Comparison of ENCODE assay signal across 11 cellular contexts in genomic region chr9:122835313-122835731, GRCh38. TPM values are rescaled to one million over a fixed set of nuclear protein-coding genes. Genes with fewer than 3 reads are reported as not detected.
A peak's percentile ranks its signal among the peaks of the same experiment; 100 is the strongest.
DNase-seq lines count a peak whose midpoint lies in the region; ATAC-seq and TF ChIP-seq lines count a peak whose summit lies in the region.
"Had no signal": no experiment of that assay in that cellular context is flagged by ENCODE, and none has a peak within 500 bp of the region (broad histone marks: within the 10 kb centered on the region; RNA-seq: fewer than 3 reads in every experiment).

No MANE protein-coding gene starts in this region.

- CTCF ChIA-PET in WTC11 (lab: Charles Lee): interaction anchor here (0.6 to 1.6 kb wide), 7 partner anchors 78 to 710 kb away, joined by 3 to 10 read pairs (median 4); partner anchors contain the start of gene ZBTB6

- peaks cover 16% of the 10 kb centered on the region for H3K4me1 ChIP-seq in BLaER1
- H3K4me1 ChIP-seq in ascending aorta: no peaks in the 10 kb centered on the region
- no peaks in the 10 kb centered on the region for H3K4me1 ChIP-seq in gastroesophageal sphincter
- H3K4me1 ChIP-seq in psoas muscle: no peaks in the 10 kb centered on the region
- H3K4me1 ChIP-seq: adrenal gland had no signal

- no peaks in the 10 kb centered on the region for H3K36me3 Mint-ChIP-seq in WTC11

- H4K20me1 ChIP-seq in BLaER1: no peaks in the 10 kb centered on the region

- H3K36me3 ChIP-seq in BLaER1 (no peaks in the 10 kb centered on the region), ascending aorta (no peaks in the 10 kb centered on the region), gastroesophageal sphincter (no peaks in the 10 kb centered on the region), psoas muscle (ENCODE audit: insufficient read depth in 1 of 2, low read depth in 1 of 2) (no peaks in the 10 kb centered on the region)
- H3K36me3 ChIP-seq: adrenal gland had no signal

- peaks cover 10% of the 10 kb centered on the region for H3K4me1 Mint-ChIP-seq in WTC11
- H3K4me1 Mint-ChIP-seq: nephron had no signal

- H3K27ac Mint-ChIP-seq in WTC11: peak overlapping the region; percentile 28; the same call in 1 of the 2 replicates
- H3K27ac Mint-ChIP-seq: nephron had no signal

- peaks cover 18% of the 10 kb centered on the region for H3K9me3 Mint-ChIP-seq in WTC11

- H3K4me3 Mint-ChIP-seq in WTC11: no peak overlapping the region
- H3K4me3 Mint-ChIP-seq: nephron had no signal

- H3K9me3 ChIP-seq in BLaER1 (no peaks in the 10 kb centered on the region), ascending aorta (no peaks in the 10 kb centered on the region), gastroesophageal sphincter (no peaks in the 10 kb centered on the region), psoas muscle (no peaks in the 10 kb centered on the region)
- H3K9me3 ChIP-seq: adrenal gland had no signal

- POLR2A ChIA-PET in WTC11 (lab: Charles Lee): no interaction called here

- TF ChIP-seq POLR2A in gastroesophageal sphincter (IDR thresholded peaks at IDR 0.05): no peak

- peaks cover 5% of the 10 kb centered on the region; the same call in 1 of the 2 replicates for H3K27me3 Mint-ChIP-seq in WTC11 (ENCODE audit: low read depth)

- no peak for TF ChIP-seq CTCF in WTC11 (IDR thresholded peaks at IDR 0.05)
- peak; percentile 2 for TF ChIP-seq CTCF in fibroblast of mammary gland (conservative IDR thresholded peaks at IDR 0.05; ENCODE audit: control insufficient read depth, insufficient read depth, low read depth, low read length)
- TF ChIP-seq CTCF in ascending aorta (IDR thresholded peaks at IDR 0.05): no peak
- TF ChIP-seq CTCF in gastroesophageal sphincter (IDR thresholded peaks at IDR 0.05): no peak
- no peak for TF ChIP-seq CTCF in psoas muscle (IDR thresholded peaks at IDR 0.05)

- H3K4me2 ChIP-seq in BLaER1: peak overlapping the region; percentile 91

- TF ChIP-seq EP300 in gastroesophageal sphincter (IDR thresholded peaks at IDR 0.05): no peak

- WGBS in gastroesophageal sphincter (ENCODE audit: low coverage in 1 of 2), 2 donors: 49% methylated on average over 4 of the region's 4 CpGs; no CpG with 5 or more reads in 1 of the 2 donors
- WGBS in psoas muscle, 3 donors: 51 to 56% (median 53%) methylated on average over 4 of the region's 4 CpGs

- H3K27me3 ChIP-seq in BLaER1: no peaks in the 10 kb centered on the region
- H3K27me3 ChIP-seq in ascending aorta: no peaks in the 10 kb centered on the region
- no peaks in the 10 kb centered on the region for H3K27me3 ChIP-seq in gastroesophageal sphincter
- no peaks in the 10 kb centered on the region for H3K27me3 ChIP-seq in psoas muscle (ENCODE audit: insufficient read depth in 3 of 3, low read length in 2 of 3)
- H3K27me3 ChIP-seq: adrenal gland had no signal

- peak overlapping the region; percentile 55 for H3K9ac ChIP-seq in BLaER1

- intact Hi-C loops in ascending aorta (cut with DNase I): no loop called here
- intact Hi-C loops in psoas muscle (cut with DNase I): no loop called here

- no peak for DNase-seq in WTC11 (ENCODE audit: low spot score)
- DNase-seq in fibroblast of mammary gland (ENCODE audit: low read depth): no peak
- DNase-seq in ascending aorta (ENCODE audit: low spot score in 2 of 2): no peak
- no peak for DNase-seq in psoas muscle
- DNase-seq: adrenal gland had no signal

- H3K4me3 ChIP-seq in BLaER1: peak overlapping the region; percentile 46; the same call in 1 of the 2 replicates
- no peak overlapping the region for H3K4me3 ChIP-seq in fibroblast of mammary gland (ENCODE audit: control insufficient read depth, low read depth, low read length)
- H3K4me3 ChIP-seq in ascending aorta: no peak overlapping the region
- H3K4me3 ChIP-seq in gastroesophageal sphincter: no peak overlapping the region
- no peak overlapping the region for H3K4me3 ChIP-seq in psoas muscle
- H3K4me3 ChIP-seq: adrenal gland had no signal

- H3K27ac ChIP-seq in BLaER1: peak overlapping the region; percentile 75
- H3K27ac ChIP-seq in ascending aorta: no peak overlapping the region
- H3K27ac ChIP-seq in gastroesophageal sphincter: no peak overlapping the region
- H3K27ac ChIP-seq in psoas muscle: no peak overlapping the region
- H3K27ac ChIP-seq: adrenal gland had no signal

- ATAC-seq in GM19324 (IDR thresholded peaks at IDR 0.05; ENCODE audit: low FRiP score, unreplicated experiment) (peak; percentile 41), WTC11 (peak; percentile 93), gastroesophageal sphincter (no peak), HG03280 (IDR thresholded peaks at IDR 0.05; ENCODE audit: unreplicated experiment) (no peak), psoas muscle (no peak)

TF ChIP-seq in WTC11, 78 proteins besides CTCF, POLR2A, EP300 and RAD21 (continues in another document):
- TF ChIP-seq, protein P1, sequence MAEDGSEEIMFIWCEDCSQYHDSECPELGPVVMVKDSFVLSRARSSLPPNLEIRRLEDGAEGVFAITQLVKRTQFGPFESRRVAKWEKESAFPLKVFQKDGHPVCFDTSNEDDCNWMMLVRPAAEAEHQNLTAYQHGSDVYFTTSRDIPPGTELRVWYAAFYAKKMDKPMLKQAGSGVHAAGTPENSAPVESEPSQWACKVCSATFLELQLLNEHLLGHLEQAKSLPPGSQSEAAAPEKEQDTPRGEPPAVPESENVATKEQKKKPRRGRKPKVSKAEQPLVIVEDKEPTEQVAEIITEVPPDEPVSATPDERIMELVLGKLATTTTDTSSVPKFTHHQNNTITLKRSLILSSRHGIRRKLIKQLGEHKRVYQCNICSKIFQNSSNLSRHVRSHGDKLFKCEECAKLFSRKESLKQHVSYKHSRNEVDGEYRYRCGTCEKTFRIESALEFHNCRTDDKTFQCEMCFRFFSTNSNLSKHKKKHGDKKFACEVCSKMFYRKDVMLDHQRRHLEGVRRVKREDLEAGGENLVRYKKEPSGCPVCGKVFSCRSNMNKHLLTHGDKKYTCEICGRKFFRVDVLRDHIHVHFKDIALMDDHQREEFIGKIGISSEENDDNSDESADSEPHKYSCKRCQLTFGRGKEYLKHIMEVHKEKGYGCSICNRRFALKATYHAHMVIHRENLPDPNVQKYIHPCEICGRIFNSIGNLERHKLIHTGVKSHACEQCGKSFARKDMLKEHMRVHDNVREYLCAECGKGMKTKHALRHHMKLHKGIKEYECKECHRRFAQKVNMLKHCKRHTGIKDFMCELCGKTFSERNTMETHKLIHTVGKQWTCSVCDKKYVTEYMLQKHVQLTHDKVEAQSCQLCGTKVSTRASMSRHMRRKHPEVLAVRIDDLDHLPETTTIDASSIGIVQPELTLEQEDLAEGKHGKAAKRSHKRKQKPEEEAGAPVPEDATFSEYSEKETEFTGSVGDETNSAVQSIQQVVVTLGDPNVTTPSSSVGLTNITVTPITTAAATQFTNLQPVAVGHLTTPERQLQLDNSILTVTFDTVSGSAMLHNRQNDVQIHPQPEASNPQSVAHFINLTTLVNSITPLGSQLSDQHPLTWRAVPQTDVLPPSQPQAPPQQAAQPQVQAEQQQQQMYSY (CRISPR knock-in tag; IDR thresholded peaks at IDR 0.05): no peak
- TF ChIP-seq RELA (CRISPR knock-in tag; IDR thresholded peaks at IDR 0.05; ENCODE audit: borderline replicate concordance) (no peak), IRF2 (CRISPR knock-in tag; IDR thresholded peaks at IDR 0.05; ENCODE audit: borderline replicate concordance, low read depth) (no peak), ETV6 (CRISPR knock-in tag; IDR thresholded peaks at IDR 0.05) (no peak), KAT7 (CRISPR knock-in tag; IDR thresholded peaks at IDR 0.05; ENCODE audit: borderline replicate concordance) (no peak), ZBTB43 (CRISPR knock-in tag; IDR thresholded peaks at IDR 0.05) (no peak), JUN (CRISPR knock-in tag; IDR thresholded peaks at IDR 0.05) (no peak), JAZF1 (CRISPR knock-in tag; IDR thresholded peaks at IDR 0.05) (no peak), ELF4 (CRISPR knock-in tag; IDR thresholded peaks at IDR 0.05; ENCODE audit: low read depth) (no peak), FOXJ3 (CRISPR knock-in tag; IDR thresholded peaks at IDR 0.05; ENCODE audit: borderline replicate concordance) (no peak), CBFB (CRISPR knock-in tag; IDR thresholded peaks at IDR 0.05; ENCODE audit: low read depth) (no peak)

RNA-seq across cellular contexts. Expression of gene PDCL, which starts 6.9 kb away (rescaled TPM):
- total RNA-seq in WTC11 (2021) (19.4 to 21.7 TPM (median 20.5 TPM) in 3 replicates), ascending aorta (7.8 TPM), gastroesophageal sphincter (10 to 100 TPM; 15.3 to 24.4 (median 17.3) TPM), psoas muscle (1 to 10 TPM; 4.1 to 5.7 (median 4.5) TPM)
- 1 to 10 TPM; 3.8 to 5.1 (median 4.7) TPM for polyA plus RNA-seq in psoas muscle

RNA-seq across cellular contexts. Expression of gene OR1K1, which starts 35.4 kb away (rescaled TPM):
- total RNA-seq in WTC11 (2021) (not detected in 3 replicates), ascending aorta (not detected), gastroesophageal sphincter (not detected), psoas muscle (not detected)
- not detected for polyA plus RNA-seq in psoas muscle
- total RNA-seq: adrenal gland, HT1080 had no signal
- polyA plus RNA-seq: adrenal gland had no signal

RNA-seq across cellular contexts. Expression of gene OR5C1, which starts 46.6 kb away (rescaled TPM):
- total RNA-seq in WTC11 (2021) (not detected in 3 replicates), ascending aorta (not detected), gastroesophageal sphincter (not detected), psoas muscle (not detected)
- not detected for polyA plus RNA-seq in psoas muscle
- total RNA-seq: adrenal gland, HT1080 had no signal
- polyA plus RNA-seq: adrenal gland had no signal

Comparison
In these comparisons a context has a peak if more than half of its experiments do, and no peak if none do; other contexts are left out.
1. ATAC-seq: peak in GM19324 (single experiment) and WTC11 (single experiment); none in gastroesophageal sphincter (single experiment), HG03280 (single experiment) and psoas muscle (0 of 4).